ENCODE assay signal across 29 cellular contexts in the genomic region with DNA sequence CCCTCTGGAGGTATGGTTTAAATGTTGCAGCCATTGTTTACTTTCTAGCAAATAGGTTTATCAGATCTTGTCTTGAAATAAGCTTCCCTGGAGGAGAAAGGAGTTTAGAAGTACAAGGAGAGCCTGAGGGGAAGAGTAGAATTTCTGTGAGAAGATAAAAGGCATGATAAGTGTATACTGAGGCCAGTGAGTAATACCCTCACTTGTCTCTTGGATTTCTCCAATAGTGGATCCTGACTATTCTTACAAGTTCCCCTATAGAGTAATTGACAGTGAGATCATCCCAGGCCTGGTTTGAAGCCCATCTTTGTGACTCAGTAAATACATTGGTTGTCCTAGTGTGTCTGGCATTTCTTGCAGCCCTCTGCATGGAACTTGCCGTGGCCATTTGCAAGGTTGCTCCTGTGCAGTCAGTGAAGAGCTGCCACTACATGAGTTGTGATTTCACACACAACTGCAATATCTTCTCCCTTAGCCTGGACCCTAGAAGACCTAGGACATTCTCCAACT. TPM values are rescaled to one million over a fixed set of nuclear protein-coding genes. Genes with fewer than 3 reads are reported as not detected.
"Had no signal": no experiment of that assay in that cellular context is flagged by ENCODE, and none has a peak within 500 bp of the region (broad histone marks: within the 10 kb centered on the region; RNA-seq: fewer than 3 reads in every experiment).

No MANE protein-coding gene starts in this region.

- H3K9me3 ChIP-seq: ascending aorta had no signal

- H3K27ac ChIP-seq: ascending aorta, cardiac muscle cell had no signal

- H3K36me3 ChIP-seq: ascending aorta, cardiac muscle cell had no signal

- DNase-seq: activated B cell treated with CpG ODN at 0.5 μM for 24 hours; activated CD4-positive, alpha-beta memory T cell treated with anti-CD3 and anti-CD28 coated beads for 36 hours; activated CD4-positive, alpha-beta T cell treated with anti-CD3 and anti-CD28 coated beads for 4 hours; activated CD4-positive, alpha-beta T cell treated with anti-CD3 and anti-CD28 coated beads, Interleukin-2, amount 10 ng/mL, durations not matched to agents 24 days and 14 days; activated CD4-positive, alpha-beta T cell treated with anti-CD3 and anti-CD28 coated beads, Interleukin-2, amount 50 U/mL, for 1 hour; activated CD4-positive, alpha-beta T cell treated with anti-CD3 and anti-CD28 coated beads, Interleukin-2, amount 50 U/mL, for 4 hours; activated CD4-positive, CD25-positive, alpha-beta regulatory T cell treated with anti-CD3 and anti-CD28 coated beads, Interleukin-2, amount 50 U/mL, for 72 hours; activated CD8-positive, alpha-beta memory T cell treated with anti-CD3 and anti-CD28 coated beads, Interleukin-2, amount 50 U/mL, for 4 hours; activated CD8-positive, alpha-beta T cell treated with anti-CD3 and anti-CD28 coated beads for 36 hours; activated effector memory CD4-positive, alpha-beta T cell treated with anti-CD3 and anti-CD28 coated beads, Interleukin-2, amount 50 U/mL, for 16 hours; activated gamma-delta T cell treated with Interleukin-2 at 50 U/mL for 16 hours; activated naive CD4-positive, alpha-beta T cell; activated naive CD4-positive, alpha-beta T cell treated with anti-CD3 and anti-CD28 coated beads for 36 hours; activated naive CD4-positive, alpha-beta T cell treated with anti-CD3 and anti-CD28 coated beads, Interleukin-2, amount 50 U/mL, for 16 hours; activated naive CD8-positive, alpha-beta T cell treated with anti-CD3 and anti-CD28 coated beads for 36 hours; activated T-cell treated with anti-CD3 and anti-CD28 coated beads for 4 hours; activated T-cell treated with anti-CD3 and anti-CD28 coated beads, Interleukin-2, amount 50 U/mL, for 1 hour; activated T-cell treated with anti-CD3 and anti-CD28 coated beads, Interleukin-2, amount 50 U/mL, for 4 hours; activated T-cell treated with anti-CD3 and anti-CD28 coated beads, Interleukin-2, amount 50 U/mL, for 72 hours; amygdala; anterior cingulate cortex; caudate nucleus; cerebellar nuclear complex; T-cell; T-helper 2 cell; T-helper 9 cell had no signal

- H3K4me3 ChIP-seq: ascending aorta, cardiac muscle cell had no signal

- H3K4me1 ChIP-seq: ascending aorta had no signal

- H3K27me3 ChIP-seq: ascending aorta, cardiac muscle cell had no signal

RNA-seq across cellular contexts. Expression of gene CHN2, which starts 41.6 kb away (rescaled TPM):
- total RNA-seq: activated naive CD4-positive, alpha-beta T cell treated with anti-CD3 and anti-CD28 coated beads for 36 hours; activated T-helper 1 cell treated with anti-CD3 and anti-CD28 coated beads, Interleukin-12 subunit alpha, Interleukin-12 subunit beta, Interleukin-2, Interleukin-4 antibody, amounts not matched to agents 30 ng/mL and 10 ng/mL and 1 ng/mL, durations not matched to agents 14 hours and 24 hours and 36 hours had no signal
